ENCODE assay signal across 1 cellular context in the genomic region with DNA sequence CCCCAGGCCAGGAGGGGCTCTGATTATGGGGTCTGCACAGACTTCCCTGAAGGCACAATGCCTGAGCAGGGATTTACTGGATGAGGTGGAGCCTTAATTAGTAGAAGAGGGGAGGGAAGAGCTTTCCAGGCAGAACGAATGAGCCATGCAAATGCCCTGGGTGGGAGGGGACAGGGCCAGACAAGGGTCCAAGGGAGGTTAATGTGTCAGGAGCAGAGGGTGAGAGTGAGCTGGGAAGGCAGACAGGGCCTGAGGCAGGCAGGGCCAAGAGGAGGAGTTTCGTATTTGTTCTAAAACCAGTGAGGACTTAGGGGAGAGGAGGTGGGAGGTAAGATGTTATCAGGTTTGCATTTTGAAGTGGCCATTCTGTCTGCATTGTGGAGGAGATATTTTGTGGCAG.
TF ChIP-seq lines count a peak whose summit lies in the region.

No MANE protein-coding gene starts in this region.

TF ChIP-seq in H1, 55 proteins besides CTCF, POLR2A, EP300 and RAD21:
- TF ChIP-seq, protein P1, sequence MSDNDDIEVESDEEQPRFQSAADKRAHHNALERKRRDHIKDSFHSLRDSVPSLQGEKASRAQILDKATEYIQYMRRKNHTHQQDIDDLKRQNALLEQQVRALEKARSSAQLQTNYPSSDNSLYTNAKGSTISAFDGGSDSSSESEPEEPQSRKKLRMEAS (IDR thresholded peaks at IDR 0.05), result no peak
- TF ChIP-seq YY1 (IDR thresholded peaks at IDR 0.05; ENCODE audit: low read depth, low read length) (no peak), RNF2 (IDR thresholded peaks at IDR 0.05; ENCODE audit: borderline replicate concordance, low read depth, low read length, missing control alignments, poor library complexity, severe bottlenecking) (no peak), CBX5 (IDR thresholded peaks at IDR 0.05; ENCODE audit: low read depth, low read length) (no peak), JUN (IDR thresholded peaks at IDR 0.05; ENCODE audit: low read depth, low read length) (no peak)
- TF ChIP-seq, protein P2, sequence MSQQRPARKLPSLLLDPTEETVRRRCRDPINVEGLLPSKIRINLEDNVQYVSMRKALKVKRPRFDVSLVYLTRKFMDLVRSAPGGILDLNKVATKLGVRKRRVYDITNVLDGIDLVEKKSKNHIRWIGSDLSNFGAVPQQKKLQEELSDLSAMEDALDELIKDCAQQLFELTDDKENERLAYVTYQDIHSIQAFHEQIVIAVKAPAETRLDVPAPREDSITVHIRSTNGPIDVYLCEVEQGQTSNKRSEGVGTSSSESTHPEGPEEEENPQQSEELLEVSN (IDR thresholded peaks at IDR 0.05), result no peak
- TF ChIP-seq, protein P3, sequence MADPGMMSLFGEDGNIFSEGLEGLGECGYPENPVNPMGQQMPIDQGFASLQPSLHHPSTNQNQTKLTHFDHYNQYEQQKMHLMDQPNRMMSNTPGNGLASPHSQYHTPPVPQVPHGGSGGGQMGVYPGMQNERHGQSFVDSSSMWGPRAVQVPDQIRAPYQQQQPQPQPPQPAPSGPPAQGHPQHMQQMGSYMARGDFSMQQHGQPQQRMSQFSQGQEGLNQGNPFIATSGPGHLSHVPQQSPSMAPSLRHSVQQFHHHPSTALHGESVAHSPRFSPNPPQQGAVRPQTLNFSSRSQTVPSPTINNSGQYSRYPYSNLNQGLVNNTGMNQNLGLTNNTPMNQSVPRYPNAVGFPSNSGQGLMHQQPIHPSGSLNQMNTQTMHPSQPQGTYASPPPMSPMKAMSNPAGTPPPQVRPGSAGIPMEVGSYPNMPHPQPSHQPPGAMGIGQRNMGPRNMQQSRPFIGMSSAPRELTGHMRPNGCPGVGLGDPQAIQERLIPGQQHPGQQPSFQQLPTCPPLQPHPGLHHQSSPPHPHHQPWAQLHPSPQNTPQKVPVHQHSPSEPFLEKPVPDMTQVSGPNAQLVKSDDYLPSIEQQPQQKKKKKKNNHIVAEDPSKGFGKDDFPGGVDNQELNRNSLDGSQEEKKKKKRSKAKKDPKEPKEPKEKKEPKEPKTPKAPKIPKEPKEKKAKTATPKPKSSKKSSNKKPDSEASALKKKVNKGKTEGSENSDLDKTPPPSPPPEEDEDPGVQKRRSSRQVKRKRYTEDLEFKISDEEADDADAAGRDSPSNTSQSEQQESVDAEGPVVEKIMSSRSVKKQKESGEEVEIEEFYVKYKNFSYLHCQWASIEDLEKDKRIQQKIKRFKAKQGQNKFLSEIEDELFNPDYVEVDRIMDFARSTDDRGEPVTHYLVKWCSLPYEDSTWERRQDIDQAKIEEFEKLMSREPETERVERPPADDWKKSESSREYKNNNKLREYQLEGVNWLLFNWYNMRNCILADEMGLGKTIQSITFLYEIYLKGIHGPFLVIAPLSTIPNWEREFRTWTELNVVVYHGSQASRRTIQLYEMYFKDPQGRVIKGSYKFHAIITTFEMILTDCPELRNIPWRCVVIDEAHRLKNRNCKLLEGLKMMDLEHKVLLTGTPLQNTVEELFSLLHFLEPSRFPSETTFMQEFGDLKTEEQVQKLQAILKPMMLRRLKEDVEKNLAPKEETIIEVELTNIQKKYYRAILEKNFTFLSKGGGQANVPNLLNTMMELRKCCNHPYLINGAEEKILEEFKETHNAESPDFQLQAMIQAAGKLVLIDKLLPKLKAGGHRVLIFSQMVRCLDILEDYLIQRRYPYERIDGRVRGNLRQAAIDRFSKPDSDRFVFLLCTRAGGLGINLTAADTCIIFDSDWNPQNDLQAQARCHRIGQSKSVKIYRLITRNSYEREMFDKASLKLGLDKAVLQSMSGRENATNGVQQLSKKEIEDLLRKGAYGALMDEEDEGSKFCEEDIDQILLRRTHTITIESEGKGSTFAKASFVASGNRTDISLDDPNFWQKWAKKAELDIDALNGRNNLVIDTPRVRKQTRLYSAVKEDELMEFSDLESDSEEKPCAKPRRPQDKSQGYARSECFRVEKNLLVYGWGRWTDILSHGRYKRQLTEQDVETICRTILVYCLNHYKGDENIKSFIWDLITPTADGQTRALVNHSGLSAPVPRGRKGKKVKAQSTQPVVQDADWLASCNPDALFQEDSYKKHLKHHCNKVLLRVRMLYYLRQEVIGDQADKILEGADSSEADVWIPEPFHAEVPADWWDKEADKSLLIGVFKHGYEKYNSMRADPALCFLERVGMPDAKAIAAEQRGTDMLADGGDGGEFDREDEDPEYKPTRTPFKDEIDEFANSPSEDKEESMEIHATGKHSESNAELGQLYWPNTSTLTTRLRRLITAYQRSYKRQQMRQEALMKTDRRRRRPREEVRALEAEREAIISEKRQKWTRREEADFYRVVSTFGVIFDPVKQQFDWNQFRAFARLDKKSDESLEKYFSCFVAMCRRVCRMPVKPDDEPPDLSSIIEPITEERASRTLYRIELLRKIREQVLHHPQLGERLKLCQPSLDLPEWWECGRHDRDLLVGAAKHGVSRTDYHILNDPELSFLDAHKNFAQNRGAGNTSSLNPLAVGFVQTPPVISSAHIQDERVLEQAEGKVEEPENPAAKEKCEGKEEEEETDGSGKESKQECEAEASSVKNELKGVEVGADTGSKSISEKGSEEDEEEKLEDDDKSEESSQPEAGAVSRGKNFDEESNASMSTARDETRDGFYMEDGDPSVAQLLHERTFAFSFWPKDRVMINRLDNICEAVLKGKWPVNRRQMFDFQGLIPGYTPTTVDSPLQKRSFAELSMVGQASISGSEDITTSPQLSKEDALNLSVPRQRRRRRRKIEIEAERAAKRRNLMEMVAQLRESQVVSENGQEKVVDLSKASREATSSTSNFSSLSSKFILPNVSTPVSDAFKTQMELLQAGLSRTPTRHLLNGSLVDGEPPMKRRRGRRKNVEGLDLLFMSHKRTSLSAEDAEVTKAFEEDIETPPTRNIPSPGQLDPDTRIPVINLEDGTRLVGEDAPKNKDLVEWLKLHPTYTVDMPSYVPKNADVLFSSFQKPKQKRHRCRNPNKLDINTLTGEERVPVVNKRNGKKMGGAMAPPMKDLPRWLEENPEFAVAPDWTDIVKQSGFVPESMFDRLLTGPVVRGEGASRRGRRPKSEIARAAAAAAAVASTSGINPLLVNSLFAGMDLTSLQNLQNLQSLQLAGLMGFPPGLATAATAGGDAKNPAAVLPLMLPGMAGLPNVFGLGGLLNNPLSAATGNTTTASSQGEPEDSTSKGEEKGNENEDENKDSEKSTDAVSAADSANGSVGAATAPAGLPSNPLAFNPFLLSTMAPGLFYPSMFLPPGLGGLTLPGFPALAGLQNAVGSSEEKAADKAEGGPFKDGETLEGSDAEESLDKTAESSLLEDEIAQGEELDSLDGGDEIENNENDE (IDR thresholded peaks at IDR 0.05; ENCODE audit: insufficient replicate concordance, low read length), result no peak
